Comparison of ENCODE assay signal across 1 cellular context in genomic region chr16:67166883-67167168, GRCh38.
TF ChIP-seq lines count a peak whose summit lies in the region.

No MANE protein-coding gene starts in this region.

TF ChIP-seq in GM12878, 131 proteins besides CTCF, POLR2A, EP300 and RAD21:
- TF ChIP-seq ZNF687 (IDR thresholded peaks at IDR 0.05), result peak; percentile 83
- TF ChIP-seq CHD1 (IDR thresholded peaks at IDR 0.05; ENCODE audit: low read depth, low read length), result no peak
- peak; percentile 29; the same call in 1 of the 2 replicates for TF ChIP-seq SPI1 (IDR thresholded peaks at IDR 0.05; ENCODE audit: borderline replicate concordance, insufficient read depth, low read depth, low read length)
- peak; percentile 63; the same call in 1 of the 2 replicates for TF ChIP-seq RELB (IDR thresholded peaks at IDR 0.05; ENCODE audit: low read depth)
- TF ChIP-seq EZH2 (IDR thresholded peaks at IDR 0.05; ENCODE audit: borderline replicate concordance, control insufficient read depth, low read depth, low read length), result no peak
- TF ChIP-seq HDGF (IDR thresholded peaks at IDR 0.05), result peak; percentile 74; the same call in 1 of the 2 replicates
- TF ChIP-seq MEF2B (IDR thresholded peaks at IDR 0.05; ENCODE audit: partially characterized antibody, poor library complexity, severe bottlenecking), result peak; percentile 33
- TF ChIP-seq USF2 (IDR thresholded peaks at IDR 0.05; ENCODE audit: borderline replicate concordance, low read depth, low read length), result peak; percentile 47
- TF ChIP-seq RFX5 (IDR thresholded peaks at IDR 0.05; ENCODE audit: low read depth, low read length), result 0 out of 2 replicates have a peak, but pooled peaks have one; percentile 46
- TF ChIP-seq MXI1 (IDR thresholded peaks at IDR 0.05; ENCODE audit: low read depth, low read length), result peak; percentile 47; the same call in 1 of the 2 replicates
- peak; percentile 86 for TF ChIP-seq RAD51 (IDR thresholded peaks at IDR 0.05)
- 0 out of 2 replicates have a peak, but pooled peaks have one; percentile 34 for TF ChIP-seq CHD2 (IDR thresholded peaks at IDR 0.05; ENCODE audit: borderline replicate concordance, low read depth, low read length)
- TF ChIP-seq PKNOX1 (IDR thresholded peaks at IDR 0.05), result peak; percentile 86
- no peak for TF ChIP-seq SMARCA5 (IDR thresholded peaks at IDR 0.05)
- no peak for TF ChIP-seq FOS (IDR thresholded peaks at IDR 0.05; ENCODE audit: borderline replicate concordance, extremely low read depth, insufficient read length)
- TF ChIP-seq MAX (IDR thresholded peaks at IDR 0.05; ENCODE audit: low read depth, low read length), result peak; percentile 72; the same call in 1 of the 2 replicates
- TF ChIP-seq DPF2 (IDR thresholded peaks at IDR 0.05), result 0 out of 2 replicates have a peak, but pooled peaks have one; percentile 7
- peak; percentile 24; the same call in 1 of the 2 replicates for TF ChIP-seq NR2F1 (conservative IDR thresholded peaks at IDR 0.05)
- TF ChIP-seq NBN (IDR thresholded peaks at IDR 0.05), result peak; percentile 28; the same call in 1 of the 2 replicates
- peak; percentile 69 for TF ChIP-seq PBX3 (IDR thresholded peaks at IDR 0.05; ENCODE audit: insufficient replicate concordance, low read depth, low read length)
- TF ChIP-seq USF1 (IDR thresholded peaks at IDR 0.05; ENCODE audit: borderline replicate concordance, extremely low read length, insufficient read depth, low read depth, low read length), result peak; percentile 66
- no peak for TF ChIP-seq GABPA (IDR thresholded peaks at IDR 0.05; ENCODE audit: low read depth)
- TF ChIP-seq BHLHE40 (IDR thresholded peaks at IDR 0.05; ENCODE audit: borderline replicate concordance in 1 of 2, low read depth in 2 of 2, low read length in 1 of 2), result peak; percentile 91 to 94
- TF ChIP-seq BMI1 (IDR thresholded peaks at IDR 0.05; ENCODE audit: borderline replicate concordance), result peak; percentile 19; the same call in 1 of the 2 replicates
